In genomic region chr12:84079621-84080020, GRCh38 we compare ENCODE assay signal across 16 cellular contexts.
"Had no signal": no experiment of that assay in that cellular context is flagged by ENCODE, and none has a peak within 500 bp of the region (broad histone marks: within the 10 kb centered on the region; RNA-seq: fewer than 3 reads in every experiment).

No MANE protein-coding gene starts in this region.

- H3K36me3 Mint-ChIP-seq: activated naive CD8-positive, alpha-beta T cell treated with anti-CD3 and anti-CD28 coated beads for 36 hours had no signal

- H3K9me3 Mint-ChIP-seq: activated CD4-positive, alpha-beta T cell treated with anti-CD3 and anti-CD28 coated beads, Interleukin-2, amount 10 ng/mL, durations not matched to agents 7 days and 5 days; activated naive CD8-positive, alpha-beta T cell treated with anti-CD3 and anti-CD28 coated beads for 36 hours; endodermal cell had no signal

- DNase-seq: activated CD4-positive, alpha-beta T cell treated with anti-CD3 and anti-CD28 coated beads, Interleukin-2, amount 10 ng/mL, durations not matched to agents 7 days and 5 days; activated CD8-positive, alpha-beta memory T cell treated with anti-CD3 and anti-CD28 coated beads, Interleukin-2, amount 50 U/mL, for 48 hours; activated naive CD8-positive, alpha-beta T cell treated with anti-CD3 and anti-CD28 coated beads for 36 hours; anterior cingulate cortex; dorsolateral prefrontal cortex; endodermal cell; erythroblast; kidney; left lung; mucosa of descending colon; natural killer cell; stimulated activated CD4-positive, alpha-beta T cell treated with anti-CD3 and anti-CD28 coated beads, Interleukin-2, amount 100 ng/mL, for 48 hours; stimulated activated naive CD4-positive, alpha-beta T cell treated with Interleukin-2 at 50 U/mL for 16 hours; T-helper 9 cell; trophoblast cell had no signal

- ATAC-seq: left lung, mucosa of descending colon, natural killer cell had no signal

- H3K4me1 Mint-ChIP-seq: activated CD4-positive, alpha-beta T cell treated with anti-CD3 and anti-CD28 coated beads, Interleukin-2, amount 10 ng/mL, durations not matched to agents 7 days and 5 days; activated naive CD8-positive, alpha-beta T cell treated with anti-CD3 and anti-CD28 coated beads for 36 hours; endodermal cell; natural killer cell had no signal

- H3K4me1 ChIP-seq: left lung had no signal

- H3K4me3 ChIP-seq: dorsolateral prefrontal cortex, left lung, mucosa of descending colon had no signal

- H3K36me3 ChIP-seq: left lung, neutrophil had no signal

- H3K4me3 Mint-ChIP-seq: activated CD4-positive, alpha-beta T cell treated with anti-CD3 and anti-CD28 coated beads, Interleukin-2, amount 10 ng/mL, durations not matched to agents 7 days and 5 days; activated naive CD8-positive, alpha-beta T cell treated with anti-CD3 and anti-CD28 coated beads for 36 hours; endodermal cell; natural killer cell had no signal

- H3K27ac Mint-ChIP-seq: activated CD4-positive, alpha-beta T cell treated with anti-CD3 and anti-CD28 coated beads, Interleukin-2, amount 10 ng/mL, durations not matched to agents 7 days and 5 days; activated naive CD8-positive, alpha-beta T cell treated with anti-CD3 and anti-CD28 coated beads for 36 hours; endodermal cell; natural killer cell had no signal

- H3K9me3 ChIP-seq: left lung, neutrophil had no signal

- H3K27me3 Mint-ChIP-seq: activated CD4-positive, alpha-beta T cell treated with anti-CD3 and anti-CD28 coated beads, Interleukin-2, amount 10 ng/mL, durations not matched to agents 7 days and 5 days; activated naive CD8-positive, alpha-beta T cell treated with anti-CD3 and anti-CD28 coated beads for 36 hours had no signal

- H3K27me3 ChIP-seq: dorsolateral prefrontal cortex, left lung, neutrophil had no signal

- H3K27ac ChIP-seq: dorsolateral prefrontal cortex, left lung, neutrophil had no signal
